ENCODE assay signal across 13 cellular contexts in the genomic region with DNA sequence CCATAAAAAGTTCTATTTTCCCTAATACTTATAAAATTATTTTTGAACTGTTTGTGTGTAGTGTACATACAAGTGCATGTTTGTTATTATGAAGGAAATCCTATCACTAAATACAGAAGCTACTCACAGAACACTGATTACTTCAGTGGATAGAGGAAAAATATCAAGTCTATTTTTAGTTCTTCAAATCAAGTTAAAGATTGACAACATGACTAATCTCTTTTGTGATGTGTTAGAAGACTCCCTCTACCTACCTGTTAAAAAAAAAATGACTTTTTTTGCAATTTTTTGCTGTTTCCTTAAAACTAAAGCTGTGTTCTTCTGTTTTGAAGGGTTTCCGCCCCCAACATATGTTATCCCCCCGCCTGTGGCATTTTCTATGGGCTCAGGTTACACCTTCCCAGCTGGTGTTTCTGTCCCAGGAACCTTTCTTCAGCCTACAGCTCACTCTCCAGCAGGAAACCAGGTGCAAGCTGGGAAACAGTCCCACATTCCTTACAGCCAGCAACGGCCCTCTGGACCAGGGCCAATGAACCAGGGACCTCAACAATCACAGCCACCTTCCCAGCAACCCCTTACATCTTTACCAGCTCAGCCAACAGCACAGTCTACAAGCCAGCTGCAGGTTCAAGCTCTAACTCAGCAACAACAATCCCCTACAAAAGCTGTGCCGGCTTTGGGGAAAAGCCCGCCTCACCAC. TPM values are rescaled to one million over a fixed set of nuclear protein-coding genes. Genes with fewer than 3 reads are reported as not detected.
DNase-seq lines count a peak whose midpoint lies in the region; ATAC-seq and TF ChIP-seq lines count a peak whose summit lies in the region.
"Had no signal": no experiment of that assay in that cellular context is flagged by ENCODE, and none has a peak within 500 bp of the region (broad histone marks: within the 10 kb centered on the region; RNA-seq: fewer than 3 reads in every experiment).

No MANE protein-coding gene starts in this region.

- peaks cover 80% of the 10 kb centered on the region for H3K36me3 ChIP-seq in cardiac muscle cell
- H3K36me3 ChIP-seq in right atrium auricular region, result peaks cover 73% of the 10 kb centered on the region
- no peaks in the 10 kb centered on the region for H3K36me3 ChIP-seq in hepatocyte (replicated peaks; ENCODE audit: insufficient read depth, low read depth)

- no peak overlapping the region for H2AFZ ChIP-seq in hepatocyte

- H4K20me1 ChIP-seq in hepatocyte (ENCODE audit: insufficient read depth, poor library complexity, severe bottlenecking), result no peaks in the 10 kb centered on the region

- TF ChIP-seq CTCF in cardiac muscle cell (IDR thresholded peaks at IDR 0.05; ENCODE audit: low read depth, low read length), result no peak
- no peak for TF ChIP-seq CTCF in right atrium auricular region (IDR thresholded peaks at IDR 0.05)
- TF ChIP-seq CTCF in hepatocyte (IDR thresholded peaks at IDR 0.05; ENCODE audit: poor library complexity), result no peak

- H3K9me3 Mint-ChIP-seq in stimulated activated naive B cell treated with anti-CD40 and anti-IgM and Interleukin-4, amounts not matched to agents 10 μg/mL and 1 μg/mL and 100 μg/mL, for 72 hours, result no peaks in the 10 kb centered on the region
- H3K9me3 Mint-ChIP-seq: mesothelial cell of epicardium had no signal

- peaks cover 2% of the 10 kb centered on the region for H3K79me2 ChIP-seq in hepatocyte

- H3K4me3 Mint-ChIP-seq in stimulated activated naive B cell treated with anti-CD40 and anti-IgM and Interleukin-4, amounts not matched to agents 10 μg/mL and 1 μg/mL and 100 μg/mL, for 72 hours, result no peak overlapping the region
- H3K4me3 Mint-ChIP-seq: mesothelial cell of epicardium had no signal

- 77% methylated on average over 5 of the region's 5 CpGs for WGBS in hepatocyte (ENCODE audit: low lambda C conversion rate, missing lambda C conversion rate)

- no peak overlapping the region for H3K4me3 ChIP-seq in cardiac muscle cell
- no peak overlapping the region for H3K4me3 ChIP-seq in right atrium auricular region
- H3K4me3 ChIP-seq in hepatocyte, result no peak overlapping the region

- H3K27me3 ChIP-seq in cardiac muscle cell (no peaks in the 10 kb centered on the region), right atrium auricular region (no peaks in the 10 kb centered on the region), hepatocyte (no peaks in the 10 kb centered on the region)

- DNase-seq in cardiac muscle cell (ENCODE audit: low read depth in 1 of 2, low spot score in 1 of 2), result peak in 1 of 2 donors; percentile 68
- DNase-seq in right atrium auricular region (ENCODE audit: low spot score), result no peak
- DNase-seq in NCI-H524 (lab: John Stamatoyannopoulos, UW), result peak; percentile 89 to 94
- DNase-seq in hepatocyte (ENCODE audit: low spot score), result peak; percentile 62
- no peak for DNase-seq in stimulated activated naive B cell treated with anti-CD40 and anti-IgM and Interleukin-4, amounts not matched to agents 10 μg/mL and 1 μg/mL and 100 μg/mL, for 72 hours
- DNase-seq in SKM-1 (lab: John Stamatoyannopoulos, UW; ENCODE audit: unreplicated experiment), result no peak
- no peak for DNase-seq in activated T-cell treated with anti-CD3 and anti-CD28 coated beads, Interleukin-2, amount 50 U/mL, for 48 hours
- DNase-seq: activated CD4-positive, alpha-beta T cell treated with anti-CD3 and anti-CD28 coated beads, Interleukin-2, amount 50 U/mL, for 4 hours; DND-41; NCI-H2081 treated with DMSO at 0.1 percent for 48 hours had no signal

- no peaks in the 10 kb centered on the region for H3K4me1 ChIP-seq in cardiac muscle cell (ENCODE audit: low read depth)
- peaks cover 0 to 20% of the 10 kb centered on the region in 2 donors for H3K4me1 ChIP-seq in right atrium auricular region
- peaks cover 5% of the 10 kb centered on the region for H3K4me1 ChIP-seq in hepatocyte (ENCODE audit: insufficient read depth)

- H3K9me3 ChIP-seq in cardiac muscle cell (ENCODE audit: low read depth) (no peaks in the 10 kb centered on the region), right atrium auricular region (no peaks in the 10 kb centered on the region), hepatocyte (ENCODE audit: low read depth) (no peaks in the 10 kb centered on the region)

- H3K4me2 ChIP-seq in hepatocyte, result no peak overlapping the region

- H3K27me3 Mint-ChIP-seq in stimulated activated naive B cell treated with anti-CD40 and anti-IgM and Interleukin-4, amounts not matched to agents 10 μg/mL and 1 μg/mL and 100 μg/mL, for 72 hours, result no peaks in the 10 kb centered on the region

- H3K27ac ChIP-seq in cardiac muscle cell (peak overlapping the region; percentile 71), right atrium auricular region (no peak overlapping the region), hepatocyte (peak overlapping the region; percentile 78)
- H3K27ac ChIP-seq: epithelial cell of prostate had no signal

- peak overlapping the region; percentile 26 for H3K27ac Mint-ChIP-seq in stimulated activated naive B cell treated with anti-CD40 and anti-IgM and Interleukin-4, amounts not matched to agents 10 μg/mL and 1 μg/mL and 100 μg/mL, for 72 hours
- H3K27ac Mint-ChIP-seq: mesothelial cell of epicardium had no signal

- no peaks in the 10 kb centered on the region for H3K9me2 ChIP-seq in hepatocyte (replicated peaks; ENCODE audit: insufficient read depth)

- H3K36me3 Mint-ChIP-seq in stimulated activated naive B cell treated with anti-CD40 and anti-IgM and Interleukin-4, amounts not matched to agents 10 μg/mL and 1 μg/mL and 100 μg/mL, for 72 hours, result peaks cover 47 to 50% of the 10 kb centered on the region in 2 donors

- H3K4me1 Mint-ChIP-seq in stimulated activated naive B cell treated with anti-CD40 and anti-IgM and Interleukin-4, amounts not matched to agents 10 μg/mL and 1 μg/mL and 100 μg/mL, for 72 hours, result peaks cover 14 to 42% of the 10 kb centered on the region in 2 donors

- no peak for ATAC-seq in stimulated activated naive B cell treated with anti-CD40 and anti-IgM and Interleukin-4, amounts not matched to agents 10 μg/mL and 1 μg/mL and 100 μg/mL, for 72 hours (replicated peaks)
- ATAC-seq in HG03095 (IDR thresholded peaks at IDR 0.05; ENCODE audit: unreplicated experiment), result no peak

RNA-seq across cellular contexts. Expression of gene NCF2, which starts 45.5 kb away (rescaled TPM):
- 0.06 and 0.60 TPM in 2 replicates for total RNA-seq in cardiac muscle cell
- polyA plus RNA-seq in cardiac muscle cell, result 0.19 and 1.5 TPM in 2 replicates
- total RNA-seq in right atrium auricular region, result 10 to 100 TPM in 1 of 2 donors, 1 to 10 TPM in 1; 3.2 to 10.7 TPM
- total RNA-seq in hepatocyte, result 2.4 and 13.7 TPM in 2 replicates
- 0.52 and 3.1 TPM in 2 replicates for polyA plus RNA-seq in hepatocyte
- total RNA-seq: mesothelial cell of epicardium had no signal

Comparison
In these comparisons a context has a peak if more than half of its experiments do, and no peak if none do; other contexts are left out.
1. H3K27ac ChIP-seq: peak in cardiac muscle cell (single experiment) and hepatocyte (single experiment); none in right atrium auricular region (0 of 2).
2. DNase-seq: peak in NCI-H524 (2 of 2) and hepatocyte (single experiment); none in right atrium auricular region (single experiment), stimulated activated naive B cell treated with anti-CD40 and anti-IgM and Interleukin-4, amounts not matched to agents 10 μg/mL and 1 μg/mL and 100 μg/mL, for 72 hours (single experiment), SKM-1 (single experiment) and activated T-cell treated with anti-CD3 and anti-CD28 coated beads, Interleukin-2, amount 50 U/mL, for 48 hours (0 of 2).